Comparison of ENCODE assay signal across 10 cellular contexts in the genomic region with DNA sequence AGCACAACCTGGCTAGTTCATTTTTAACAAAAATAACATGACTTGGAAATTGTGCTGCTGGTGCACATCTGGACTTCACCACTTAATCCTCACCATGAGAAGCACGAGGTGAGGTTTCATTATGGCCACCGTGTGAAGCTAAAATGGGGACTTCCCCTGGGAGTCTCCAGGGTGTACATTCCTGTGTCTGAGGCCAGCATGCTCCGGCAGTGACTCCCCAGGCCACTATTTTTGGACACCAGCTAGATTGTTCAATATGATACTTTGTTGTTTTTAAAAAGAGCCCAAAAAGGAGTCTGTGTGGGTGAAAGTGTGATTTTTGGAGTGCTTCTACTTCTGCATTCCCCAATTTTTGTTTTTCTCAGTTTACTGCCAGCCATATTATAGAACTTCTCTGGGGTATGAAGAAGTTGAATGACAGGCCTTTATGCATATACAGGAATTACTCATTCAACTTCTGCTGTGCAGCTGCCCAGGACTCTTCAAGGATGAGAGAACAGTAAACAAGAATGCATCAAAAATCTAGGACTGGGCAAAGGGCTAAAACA. TPM values are rescaled to one million over a fixed set of nuclear protein-coding genes. Genes with fewer than 3 reads are reported as not detected.
DNase-seq lines count a peak whose midpoint lies in the region; ATAC-seq and TF ChIP-seq lines count a peak whose summit lies in the region.
"Had no signal": no experiment of that assay in that cellular context is flagged by ENCODE, and none has a peak within 500 bp of the region (broad histone marks: within the 10 kb centered on the region; RNA-seq: fewer than 3 reads in every experiment).

No MANE protein-coding gene starts in this region.

- no peaks in the 10 kb centered on the region for H3K9me3 Mint-ChIP-seq in endothelial cell (ENCODE audit: unreplicated experiment)

- H3K4me3 Mint-ChIP-seq in endothelial cell (ENCODE audit: unreplicated experiment): no peak overlapping the region
- H3K4me3 Mint-ChIP-seq: activated naive CD8-positive, alpha-beta T cell treated with anti-CD3 and anti-CD28 coated beads, Interleukin-2, amount 10 ng/mL, durations not matched to agents 7 days and 5 days had no signal

- TF ChIP-seq CTCF in epithelial cell of proximal tubule (conservative IDR thresholded peaks at IDR 0.05; ENCODE audit: low read depth, low read length): no peak
- TF ChIP-seq CTCF in endothelial cell (IDR thresholded peaks at IDR 0.05; ENCODE audit: unreplicated experiment): no peak

- H3K4me1 Mint-ChIP-seq in endothelial cell (ENCODE audit: unreplicated experiment): no peaks in the 10 kb centered on the region

- no peak overlapping the region for H3K27ac Mint-ChIP-seq in endothelial cell (ENCODE audit: unreplicated experiment)
- H3K27ac Mint-ChIP-seq: activated naive CD8-positive, alpha-beta T cell treated with anti-CD3 and anti-CD28 coated beads, Interleukin-2, amount 10 ng/mL, durations not matched to agents 7 days and 5 days had no signal

- DNase-seq in Daoy (ENCODE audit: low read depth) (peak; percentile 79), epithelial cell of proximal tubule (ENCODE audit: low read depth) (peak; percentile 66), iPS-NIHi11 (ENCODE audit: low spot score) (no peak), endothelial cell (ENCODE audit: low spot score) (no peak), COLO829 (ENCODE audit: low spot score) (no peak)
- DNase-seq in activated CD4-positive, alpha-beta T cell treated with anti-CD3 and anti-CD28 coated beads for 48 hours: no peak
- DNase-seq: activated naive CD8-positive, alpha-beta T cell treated with anti-CD3 and anti-CD28 coated beads, Interleukin-2, amount 10 ng/mL, durations not matched to agents 7 days and 5 days had no signal

- no peaks in the 10 kb centered on the region for H3K36me3 Mint-ChIP-seq in endothelial cell (ENCODE audit: low read depth, unreplicated experiment)

- ATAC-seq in GM19468 (IDR thresholded peaks at IDR 0.05; ENCODE audit: extremely low read depth, unreplicated experiment) (peak; percentile 92), HG03159 (IDR thresholded peaks at IDR 0.05; ENCODE audit: unreplicated experiment) (peak; percentile 88)

- H3K4me3 ChIP-seq in epithelial cell of proximal tubule (ENCODE audit: low read depth, low read length): no peak overlapping the region

- H3K27me3 Mint-ChIP-seq in endothelial cell (ENCODE audit: unreplicated experiment): peaks cover 2% of the 10 kb centered on the region

RNA-seq across cellular contexts. Expression of a gene that starts 16.9 kb away (rescaled TPM):
- total RNA-seq in Daoy (2014; rRNA removed; shearing (Covaris generic)): not detected in 2 replicates
- total RNA-seq in epithelial cell of proximal tubule (not detected in 2 replicates), endothelial cell (ENCODE audit: unreplicated experiment) (0.10 TPM)
- total RNA-seq: activated naive CD8-positive, alpha-beta T cell treated with anti-CD3 and anti-CD28 coated beads, Interleukin-2, amount 10 ng/mL, durations not matched to agents 7 days and 5 days; lower leg skin had no signal

RNA-seq across cellular contexts. Expression of a gene that starts 33.1 kb away (rescaled TPM):
- total RNA-seq in Daoy (2014; rRNA removed; shearing (Covaris generic)): 1.1 and 3.9 TPM in 2 replicates
- 0.75 and 0.94 TPM in 2 replicates for total RNA-seq in epithelial cell of proximal tubule
- 0.31 TPM for total RNA-seq in endothelial cell (ENCODE audit: unreplicated experiment)
- total RNA-seq: activated naive CD8-positive, alpha-beta T cell treated with anti-CD3 and anti-CD28 coated beads, Interleukin-2, amount 10 ng/mL, durations not matched to agents 7 days and 5 days had no signal

Comparison
In these comparisons a context has a peak if more than half of its experiments do, and no peak if none do; other contexts are left out.
1. DNase-seq: peak in Daoy (single experiment) and epithelial cell of proximal tubule (single experiment); none in iPS-NIHi11 (single experiment), endothelial cell (single experiment), activated CD4-positive, alpha-beta T cell treated with anti-CD3 and anti-CD28 coated beads for 48 hours (single experiment) and COLO829 (single experiment).